9 cellular contexts compared by ENCODE assay signal in the genomic region with DNA sequence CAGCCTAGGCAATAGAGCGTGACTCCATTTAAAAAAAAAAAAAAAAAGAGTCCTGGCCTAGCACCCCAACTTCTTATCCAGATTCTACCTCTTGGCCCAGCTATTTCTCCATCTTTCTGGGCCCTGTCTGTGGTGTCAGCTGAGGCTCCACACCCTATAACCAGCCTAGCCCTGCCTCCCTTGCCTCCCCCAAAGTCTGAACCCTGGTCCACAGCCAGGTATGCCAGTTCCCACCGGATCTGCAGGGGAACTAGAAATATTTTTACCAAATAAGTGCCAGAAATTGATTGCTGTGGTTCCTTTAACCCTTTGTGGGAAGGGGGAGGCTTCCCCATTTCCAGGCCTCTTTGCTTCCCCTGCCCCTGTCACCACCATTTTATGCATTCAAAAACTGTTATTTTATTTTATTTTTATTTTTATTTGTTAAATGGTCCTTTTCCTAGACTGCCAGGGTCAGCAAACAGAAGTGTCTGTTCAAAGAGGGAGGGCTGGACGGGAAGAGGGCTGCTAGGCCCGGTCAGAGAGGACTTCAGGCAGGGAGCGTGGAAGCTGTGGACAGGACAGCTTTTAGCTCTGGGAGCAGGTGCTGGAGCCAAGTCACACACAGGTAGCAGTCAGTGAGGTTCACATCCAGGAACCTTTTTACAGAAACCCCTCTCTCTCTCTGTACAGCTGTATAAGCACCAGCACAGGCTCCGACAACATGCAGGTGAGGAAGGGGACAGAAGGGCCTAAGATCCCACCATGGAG. TPM values are rescaled to one million over a fixed set of nuclear protein-coding genes. Genes with fewer than 3 reads are reported as not detected.
A peak's percentile ranks its signal among the peaks of the same experiment; 100 is the strongest.
DNase-seq lines count a peak whose midpoint lies in the region; ATAC-seq, FAIRE-seq and TF ChIP-seq lines count a peak whose summit lies in the region.
"Had no signal": no experiment of that assay in that cellular context is flagged by ENCODE, and none has a peak within 500 bp of the region (broad histone marks: within the 10 kb centered on the region; RNA-seq: fewer than 3 reads in every experiment).

No MANE protein-coding gene starts in this region.

- FAIRE-seq in HepG2 (lab: Jason Lieb, UNC) = no peak
- FAIRE-seq in GM12891 (lab: Jason Lieb, UNC) = no peak

- H3K27ac ChIP-seq in liver (ENCODE audit: low read depth in 1 of 2, low read length in 2 of 2) = peak overlapping the region; percentile 52 to 76
- H3K27ac ChIP-seq in HepG2 (ENCODE audit: extremely low read length, insufficient read depth, low read length) = no peak overlapping the region

- H2AFZ ChIP-seq in HepG2 (ENCODE audit: low read length) = no peak overlapping the region

- no peak for TF ChIP-seq POLR2A in HepG2 (IDR thresholded peaks at IDR 0.05; ENCODE audit: insufficient read depth in 1 of 2, low read depth in 2 of 2, low read length in 2 of 2)
- TF ChIP-seq POLR2A in GM12891 (IDR thresholded peaks at IDR 0.05; ENCODE audit: low read depth, low read length) = no peak

- peak overlapping the region; percentile 57 for H3K27ac Mint-ChIP-seq in dendritic cell treated with granulocyte-macrophage colony-stimulating factor and Interleukin-4, amounts not matched to agents 40 ng/mL and 50 ng/mL, for 4 days

- H3K9ac ChIP-seq in liver (ENCODE audit: low read depth in 1 of 2, low read length in 2 of 2) (no peak overlapping the region), HepG2 (ENCODE audit: insufficient read depth, low read depth, low read length) (no peak overlapping the region)

- H3K27me3 Mint-ChIP-seq in dendritic cell treated with granulocyte-macrophage colony-stimulating factor and Interleukin-4, amounts not matched to agents 40 ng/mL and 50 ng/mL, for 4 days = no peaks in the 10 kb centered on the region

- no peak overlapping the region for H3K4me3 Mint-ChIP-seq in dendritic cell treated with granulocyte-macrophage colony-stimulating factor and Interleukin-4, amounts not matched to agents 40 ng/mL and 50 ng/mL, for 4 days

- intact Hi-C loops in HepG2 (cut with micrococcal nuclease; ENCODE audit: unreplicated experiment) = no loop called here
- intact Hi-C loops in dendritic cell treated with granulocyte-macrophage colony-stimulating factor and Interleukin-4, amounts not matched to agents 40 ng/mL and 50 ng/mL, for 4 days (cut with micrococcal nuclease) = loop anchor here (5.0 kb wide), 1 partner anchor 32 kb away; no protein-coding TSS in a partner anchor

- H3K9me3 ChIP-seq in liver (ENCODE audit: control insufficient read depth in 4 of 4, low read length in 3 of 4) (no peaks in the 10 kb centered on the region), HepG2 (ENCODE audit: low read length) (no peaks in the 10 kb centered on the region)

- H4K20me1 ChIP-seq in HepG2 (ENCODE audit: insufficient read depth, low read length) = no peaks in the 10 kb centered on the region

- TF ChIP-seq CTCF in liver (IDR thresholded peaks at IDR 0.05; ENCODE audit: low read depth, low read length, missing input control) = no peak
- TF ChIP-seq CTCF in HepG2 (CRISPR knock-in tag; IDR thresholded peaks at IDR 0.05) = no peak

- DNase-seq in HepG2 (ENCODE audit: low spot score) (no peak), GM12891 (ENCODE audit: insufficient read length, low spot score) (no peak), NCI-H2227 treated with DMSO at 0.1 percent for 48 hours (lab: John Stamatoyannopoulos, UW) (no peak), medulla oblongata (ENCODE audit: extremely low spot score) (no peak)
- DNase-seq: NK-92 treated with Interleukin-12 subunit alpha and Interleukin-12 subunit beta, amount 100 ng/mL, for 24 hours had no signal

- no peak overlapping the region for H3K4me2 ChIP-seq in HepG2 (ENCODE audit: low read depth, low read length)

- peaks cover 0 to 32% (median 15%) of the 10 kb centered on the region in 4 donors for H3K4me1 ChIP-seq in liver (ENCODE audit: control insufficient read depth in 4 of 4, insufficient read depth in 4 of 4, low read length in 3 of 4)
- no peaks in the 10 kb centered on the region for H3K4me1 ChIP-seq in HepG2 (ENCODE audit: insufficient read depth, low read length)

- no peak overlapping the region for H3K4me3 ChIP-seq in liver (ENCODE audit: low read depth in 1 of 3, low read length in 3 of 3)
- no peak overlapping the region for H3K4me3 ChIP-seq in HepG2 (replicated peaks in 1 of 3; ENCODE audit: insufficient read depth in 1 of 3, low read depth in 2 of 3, low read length in 3 of 3)

- 66% methylated on average over 6 of the region's 6 CpGs for WGBS in liver
- 65% methylated on average over 6 of the region's 6 CpGs for WGBS in HepG2 (ENCODE audit: low lambda C conversion rate)

- H3K36me3 Mint-ChIP-seq in dendritic cell treated with granulocyte-macrophage colony-stimulating factor and Interleukin-4, amounts not matched to agents 40 ng/mL and 50 ng/mL, for 4 days (ENCODE audit: low read depth) = peaks cover 14% of the 10 kb centered on the region

- H3K36me3 ChIP-seq in liver (ENCODE audit: control insufficient read depth in 4 of 4, insufficient read depth in 3 of 4, low read depth in 1 of 4, low read length in 3 of 4) (no peaks in the 10 kb centered on the region), HepG2 (replicated peaks in 1 of 2; ENCODE audit: control insufficient read depth in 1 of 2, insufficient read depth in 2 of 2, low read length in 2 of 2) (no peaks in the 10 kb centered on the region)

- in situ Hi-C loops in HepG2 (cut with HindIII; ENCODE audit: extremely low pct_ligation_motif_present, low pct_unique_long_range_greater_than_20kb) = no loop called here

- H3K79me2 ChIP-seq in HepG2 (ENCODE audit: insufficient read depth, low read length) = no peaks in the 10 kb centered on the region

- POLR2A ChIA-PET in HepG2 (lab: Yijun Ruan, JAX) = no interaction called here

- TF ChIP-seq RAD21 in liver (IDR thresholded peaks at IDR 0.05) (no peak), HepG2 (CRISPR knock-in tag; IDR thresholded peaks at IDR 0.05) (no peak)

- H3K4me1 Mint-ChIP-seq in dendritic cell treated with granulocyte-macrophage colony-stimulating factor and Interleukin-4, amounts not matched to agents 40 ng/mL and 50 ng/mL, for 4 days (ENCODE audit: low read depth) = peaks cover 56% of the 10 kb centered on the region

- no peaks in the 10 kb centered on the region for H3K9me3 Mint-ChIP-seq in dendritic cell treated with granulocyte-macrophage colony-stimulating factor and Interleukin-4, amounts not matched to agents 40 ng/mL and 50 ng/mL, for 4 days

- ATAC-seq in HepG2 = no peak
- ATAC-seq in HG03108 (IDR thresholded peaks at IDR 0.05; ENCODE audit: unreplicated experiment) = peak; percentile 2
- ATAC-seq in HG02759 (IDR thresholded peaks at IDR 0.05; ENCODE audit: unreplicated experiment) = no peak

- H3K27me3 ChIP-seq in liver (ENCODE audit: control insufficient read depth in 4 of 4, insufficient read depth in 4 of 4, low read length in 3 of 4) = no peaks in the 10 kb centered on the region
- no peaks in the 10 kb centered on the region for H3K27me3 ChIP-seq in HepG2 (ENCODE audit: control insufficient read depth in 1 of 2, insufficient read depth in 2 of 2, low read length in 2 of 2)

- no peak for TF ChIP-seq EP300 in HepG2 (IDR thresholded peaks at IDR 0.05; ENCODE audit: low read depth in 2 of 2, low read length in 2 of 2)
- TF ChIP-seq EP300 in HepG2 (CRISPR knock-in tag; IDR thresholded peaks at IDR 0.05; ENCODE audit: borderline replicate concordance) = no peak

- BruUV-seq in HepG2 (replicated peaks; lab: Mats Ljungman, UMichigan) = no TSS peak

- CTCF ChIA-PET in HepG2 (lab: Yijun Ruan, JAX; ENCODE audit: low intra/inter-chr PET ratio, low total read pairs) = no interaction called here

TF ChIP-seq in liver, 16 proteins besides CTCF, POLR2A, EP300 and RAD21 (continues in another document):
- TF ChIP-seq YY1 (IDR thresholded peaks at IDR 0.05) = no peak
- TF ChIP-seq FOXA1 (IDR thresholded peaks at IDR 0.05) = no peak

TF ChIP-seq in HepG2, 621 proteins besides CTCF, POLR2A, EP300 and RAD21:
- TF ChIP-seq SATB2 (CRISPR knock-in tag; IDR thresholded peaks at IDR 0.05) = no peak
- TF ChIP-seq IRX3 (CRISPR knock-in tag; IDR thresholded peaks at IDR 0.05; ENCODE audit: borderline replicate concordance, low read depth) = no peak

TF ChIP-seq in GM12891, 5 proteins besides CTCF, POLR2A, EP300 and RAD21:
- TF ChIP-seq TAF1 (IDR thresholded peaks at IDR 0.05; ENCODE audit: low read depth, low read length) (no peak), POLR2AphosphoS5 (IDR thresholded peaks at IDR 0.05; ENCODE audit: low read depth, low read length) (no peak), SPI1 (IDR thresholded peaks at IDR 0.05; ENCODE audit: low read depth, low read length) (no peak), POU2F2 (IDR thresholded peaks at IDR 0.05; ENCODE audit: low read depth, low read length) (no peak)

RNA-seq across cellular contexts. Expression of a gene that starts 23.2 kb away (rescaled TPM):
- total RNA-seq in liver (under 1 TPM; 0.09 to 0.59 TPM), HepG2 (2016; rRNA removed; fragmentation: Illumina TruSeq; extraction: Trizol) (0.13 and 0.14 TPM in 2 replicates)
- polyA plus RNA-seq in liver (under 1 TPM; 0.31 to 0.98 TPM), HepG2 (2011; rRNA removed) (0.30 and 0.46 TPM in 2 replicates)
- total RNA-seq in HepG2 (2016; cell fraction: cytosol; rRNA removed; fragmentation: Illumina TruSeq; extraction: Trizol; ENCODE audit: low read depth) = 0.09 and 0.10 TPM in 2 replicates
- total RNA-seq in HepG2 (2016; cell fraction: insoluble cytoplasmic fraction; rRNA removed; fragmentation: Illumina TruSeq; extraction: Trizol) = 0.06 and 0.15 TPM in 2 replicates
- total RNA-seq in HepG2 (2016; cell fraction: membrane; rRNA removed; fragmentation: Illumina TruSeq; extraction: Trizol) = 0.14 and 0.15 TPM in 2 replicates
- total RNA-seq in HepG2 (2016; cell fraction: nucleus; rRNA removed; fragmentation: Illumina TruSeq; extraction: Trizol) = 0.13 TPM in 1 of 2 replicates, not detected in the other
- polyA plus RNA-seq in HepG2 (2011; cell fraction: cytosol; rRNA removed) = 0.25 and 0.38 TPM in 2 replicates
- 0.19 TPM in 2 replicates for polyA plus RNA-seq in HepG2 (2011; cell fraction: nucleus; rRNA removed)
- 0.11 and 0.28 TPM in 2 replicates for polyA plus RNA-seq in HepG2 (2012)
- 0.07 and 0.11 TPM in 2 replicates for polyA plus RNA-seq in HepG2 (2016; cell fraction: cytosol; fragmentation: Illumina TruSeq; extraction: Trizol; ENCODE audit: low read depth)
- polyA plus RNA-seq in HepG2 (2016; cell fraction: insoluble cytoplasmic fraction; fragmentation: Illumina TruSeq; extraction: Trizol; ENCODE audit: low read depth) = 0.16 and 0.17 TPM in 2 replicates
- polyA plus RNA-seq in HepG2 (2016; cell fraction: membrane; fragmentation: Illumina TruSeq; extraction: Trizol; ENCODE audit: low read depth) = 0.14 and 0.16 TPM in 2 replicates
- 0.19 and 0.24 TPM in 2 replicates for polyA plus RNA-seq in HepG2 (2016; cell fraction: nucleus; fragmentation: Illumina TruSeq; extraction: Trizol; ENCODE audit: insufficient read depth, low read depth)
- polyA minus RNA-seq in HepG2 (2011; rRNA and poly(A)+ RNA removed; ENCODE audit: low replicate concordance) = 0.26 and 0.65 TPM in 2 replicates
- polyA minus RNA-seq in HepG2 (2011; cell fraction: cytosol; rRNA and poly(A)+ RNA removed) = 0.18 and 0.30 TPM in 2 replicates
- 0.37 TPM in 1 of 2 replicates, not detected in the other for polyA minus RNA-seq in HepG2 (2011; cell fraction: nucleus; rRNA and poly(A)+ RNA removed)
- polyA plus RNA-seq in GM12891 (2012; ENCODE audit: low read depth, missing spikeins) = 5.0 TPM
